ENCODE assay signal across 8 cellular contexts in the genomic region with DNA sequence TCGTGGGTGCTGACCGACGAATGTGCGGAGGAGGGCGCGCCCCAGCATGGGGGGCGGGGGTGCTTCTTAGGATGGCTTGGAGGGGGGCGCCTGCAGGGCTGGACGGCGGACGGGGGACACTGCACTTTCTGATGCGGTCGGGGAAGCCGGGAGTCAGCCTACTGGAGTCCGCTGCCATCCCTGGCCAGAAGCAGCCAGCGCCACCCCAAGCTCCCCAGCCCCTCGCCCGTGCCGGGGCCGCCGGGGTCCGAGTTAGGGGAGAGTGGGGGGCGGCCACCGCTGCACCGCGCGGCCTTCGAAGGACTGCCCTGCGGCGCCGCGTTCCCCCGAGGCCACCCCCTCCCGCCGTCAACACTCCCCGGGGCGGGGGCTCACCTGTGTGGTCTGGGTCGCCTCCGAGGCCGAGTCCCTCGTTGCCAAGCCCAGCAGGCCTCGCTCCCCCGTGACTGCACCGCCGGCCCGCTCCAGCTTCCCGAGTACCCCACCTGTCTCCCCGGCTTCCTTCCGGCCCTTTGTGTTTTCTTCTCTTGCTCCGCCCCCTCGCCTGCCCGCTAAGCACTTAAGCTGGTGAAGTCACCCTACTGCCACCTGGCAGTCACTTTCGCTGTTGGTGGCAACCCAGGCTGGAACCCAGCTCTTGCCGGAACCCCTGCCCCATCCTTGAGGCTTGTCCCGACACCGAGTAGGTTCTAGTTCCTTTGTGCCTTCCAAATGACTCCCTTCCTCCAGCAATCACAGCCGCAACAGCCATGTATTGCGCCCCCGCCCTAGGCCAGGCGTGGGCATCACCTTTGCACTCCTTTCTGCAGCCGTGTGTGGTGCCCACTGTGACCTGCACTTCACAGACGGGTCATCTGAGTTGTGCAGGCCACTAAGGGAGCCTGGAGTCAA. TPM values are rescaled to one million over a fixed set of nuclear protein-coding genes. Genes with fewer than 3 reads are reported as not detected.
DNase-seq lines count a peak whose midpoint lies in the region; ATAC-seq and TF ChIP-seq lines count a peak whose summit lies in the region.

A gene with protein sequence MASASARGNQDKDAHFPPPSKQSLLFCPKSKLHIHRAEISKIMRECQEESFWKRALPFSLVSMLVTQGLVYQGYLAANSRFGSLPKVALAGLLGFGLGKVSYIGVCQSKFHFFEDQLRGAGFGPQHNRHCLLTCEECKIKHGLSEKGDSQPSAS (minus strand): TSS at position 492 of the 891 bp plus-strand sequence. CDS start 2,225 bp downstream, outside the sequence.

- H3K4me3 ChIP-seq in Peyer's patch (peak within 1 kb of the TSS; percentile 84 to 95 (median 88)), vagina (peak within 1 kb of the TSS; percentile 78)

- TF ChIP-seq CTCF in Peyer's patch (IDR thresholded peaks at IDR 0.05) = peak in 4 of 6 experiments; percentile 26 to 48 (median 43)
- no peak for TF ChIP-seq CTCF in vagina (IDR thresholded peaks at IDR 0.05)

- peak within 1 kb of the TSS; percentile 77 to 84 (median 80) for H3K27ac ChIP-seq in Peyer's patch
- peak within 1 kb of the TSS; percentile 68 for H3K27ac ChIP-seq in vagina

- peak; percentile 95 for ATAC-seq in GM21529 (IDR thresholded peaks at IDR 0.05; ENCODE audit: unreplicated experiment)

- intact Hi-C loops in head of caudate nucleus (cut with DNase I) (no loop called here), vagina (cut with DNase I) (no loop called here)

- H3K27me3 ChIP-seq in Peyer's patch (no peaks in the 10 kb centered on the region), vagina (no peaks in the 10 kb centered on the region)

- H3K4me1 ChIP-seq in Peyer's patch (peaks cover 0 to 16% (median 2%) of the 10 kb centered on the region in 4 donors), vagina (peaks cover 16% of the 10 kb centered on the region)

- peaks cover 0 to 29% (median 0%) of the 10 kb centered on the region in 3 donors for H3K36me3 ChIP-seq in Peyer's patch
- H3K36me3 ChIP-seq in vagina = no peaks in the 10 kb centered on the region

- in situ Hi-C loops in KBM-7 (cut with MboI; ENCODE audit: low pct_unique_long_range_greater_than_20kb, low sequenced_read_pairs) = no loop called here

- H3K9me3 ChIP-seq in Peyer's patch (no peaks in the 10 kb centered on the region), vagina (no peaks in the 10 kb centered on the region)

- DNase-seq in DMS79 treated with DMSO at 0.1 percent for 48 hours (lab: John Stamatoyannopoulos, UW) (peak; percentile 84), KBM-7 (peak; percentile 77), Peyer's patch (peak; percentile 83 to 95 (median 91)), activated gamma-delta T cell treated with Interleukin-2 at 50 U/mL for 16 hours (peak; percentile 86), head of caudate nucleus (peak; percentile 20 to 81 (median 55)), pulmonary artery endothelial cell (ENCODE audit: low read depth, low spot score) (peak; percentile 13), vagina (ENCODE audit: extremely low spot score in 2 of 2) (no peak)

- TF ChIP-seq POLR2A in Peyer's patch (IDR thresholded peaks at IDR 0.05) (peak; percentile 49 to 57), vagina (IDR thresholded peaks at IDR 0.05) (no peak)

RNA-seq across cellular contexts. Expression of the gene that starts here (rescaled TPM):
- total RNA-seq in Peyer's patch (100 to 1,000 TPM in 1 of 4 donors, 10 to 100 TPM in 3; 53.4 to 107 (median 65.7) TPM), pulmonary artery endothelial cell (152 and 206 TPM in 2 replicates), vagina (18.9 TPM)

Comparison
In these comparisons a context has a peak if more than half of its experiments do, and no peak if none do; other contexts are left out.
1. DNase-seq: peak in DMS79 treated with DMSO at 0.1 percent for 48 hours (single experiment), KBM-7 (single experiment), Peyer's patch (3 of 3), activated gamma-delta T cell treated with Interleukin-2 at 50 U/mL for 16 hours (single experiment), head of caudate nucleus (42 of 42) and pulmonary artery endothelial cell (single experiment); none in vagina (0 of 2).
2. CTCF ChIP-seq: peak in Peyer's patch (4 of 6); none in vagina (0 of 3).
3. POLR2A ChIP-seq: peak in Peyer's patch (2 of 2); none in vagina (0 of 2).